ENCODE assay signal across 8 cellular contexts in genomic region chr7:135977742-135978066, GRCh38. TPM values are rescaled to one million over a fixed set of nuclear protein-coding genes. Genes with fewer than 3 reads are reported as not detected.
DNase-seq lines count a peak whose midpoint lies in the region; ATAC-seq, FAIRE-seq and TF ChIP-seq lines count a peak whose summit lies in the region.

No MANE protein-coding gene starts in this region.

- H3K9ac ChIP-seq in ES-I3 (ENCODE audit: low read depth, low read length) (peak overlapping the region; percentile 94), parathyroid adenoma (no peak overlapping the region)

- TF ChIP-seq CTCF in Peyer's patch (IDR thresholded peaks at IDR 0.05) (no peak), esophagus muscularis mucosa (IDR thresholded peaks at IDR 0.05) (no peak), parathyroid adenoma (IDR thresholded peaks at IDR 0.05) (no peak)

- H3K9me3 ChIP-seq in ES-I3 (ENCODE audit: control insufficient read depth, insufficient read depth, low read length) (no peaks in the 10 kb centered on the region), Peyer's patch (no peaks in the 10 kb centered on the region), esophagus muscularis mucosa (no peaks in the 10 kb centered on the region), parathyroid adenoma (ENCODE audit: control insufficient read depth, low read length) (no peaks in the 10 kb centered on the region)

- DNase-seq in Peyer's patch (no peak), esophagus muscularis mucosa (ENCODE audit: extremely low spot score) (no peak), amniotic stem cell (lab: John Stamatoyannopoulos, UW) (no peak), GM12891 (ENCODE audit: insufficient read length, low spot score) (no peak)

- H3K4me3 ChIP-seq in Peyer's patch = peak overlapping the region; percentile 66 to 86 (median 82)
- H3K4me3 ChIP-seq in esophagus muscularis mucosa = peak overlapping the region; percentile 78 to 95 (median 84)
- H3K4me3 ChIP-seq in parathyroid adenoma (ENCODE audit: low read depth, low read length) = peak overlapping the region; percentile 89

- no peak for TF ChIP-seq EP300 in esophagus muscularis mucosa (IDR thresholded peaks at IDR 0.05)

- 51% methylated on average over 6 of the region's 6 CpGs for WGBS in esophagus muscularis mucosa

- H2AFZ ChIP-seq in parathyroid adenoma = peak overlapping the region; percentile 98

- no peaks in the 10 kb centered on the region for H3K36me3 ChIP-seq in ES-I3 (ENCODE audit: insufficient read depth, low read length)
- no peaks in the 10 kb centered on the region for H3K36me3 ChIP-seq in Peyer's patch
- peaks cover 0 to 4% (median 0%) of the 10 kb centered on the region in 4 donors for H3K36me3 ChIP-seq in esophagus muscularis mucosa
- no peaks in the 10 kb centered on the region for H3K36me3 ChIP-seq in parathyroid adenoma (ENCODE audit: control insufficient read depth, insufficient read depth, low read length)

- peaks cover 19% of the 10 kb centered on the region for H3K79me2 ChIP-seq in parathyroid adenoma

- no peak for ATAC-seq in GM21515 (IDR thresholded peaks at IDR 0.05; ENCODE audit: unreplicated experiment)
- ATAC-seq in GM18909 (IDR thresholded peaks at IDR 0.05; ENCODE audit: poor library complexity, unreplicated experiment) = no peak

- FAIRE-seq in GM12891 (lab: Jason Lieb, UNC) = no peak

- intact Hi-C loops in esophagus muscularis mucosa (cut with DNase I) = loop anchor here (5.0 kb wide), 1 partner anchor 315 kb away; the partner anchor contains the start of gene STMP1

- peaks cover 17% of the 10 kb centered on the region for H3K4me1 ChIP-seq in ES-I3 (ENCODE audit: insufficient read depth, low read length)
- peaks cover 0 to 27% (median 6%) of the 10 kb centered on the region in 4 donors for H3K4me1 ChIP-seq in Peyer's patch
- peaks cover 32 to 55% (median 44%) of the 10 kb centered on the region in 4 donors for H3K4me1 ChIP-seq in esophagus muscularis mucosa
- peaks cover 6% of the 10 kb centered on the region for H3K4me1 ChIP-seq in parathyroid adenoma

- peak overlapping the region; percentile 82 to 90 (median 86) for H3K27ac ChIP-seq in Peyer's patch
- peak overlapping the region; percentile 81 to 89 (median 86) for H3K27ac ChIP-seq in esophagus muscularis mucosa (replicated peaks in 1 of 4)
- H3K27ac ChIP-seq in parathyroid adenoma = peak overlapping the region; percentile 81

- no peaks in the 10 kb centered on the region for H3K27me3 ChIP-seq in Peyer's patch
- no peaks in the 10 kb centered on the region for H3K27me3 ChIP-seq in esophagus muscularis mucosa
- H3K27me3 ChIP-seq in parathyroid adenoma (ENCODE audit: control insufficient read depth, insufficient read depth, low read length) = no peaks in the 10 kb centered on the region

- TF ChIP-seq POLR2A in Peyer's patch (IDR thresholded peaks at IDR 0.05) (no peak), esophagus muscularis mucosa (IDR thresholded peaks at IDR 0.05; ENCODE audit: low read depth) (no peak), GM12891 (IDR thresholded peaks at IDR 0.05; ENCODE audit: low read depth, low read length) (no peak)

- H3K4me2 ChIP-seq in parathyroid adenoma (ENCODE audit: low read length) = peak overlapping the region; percentile 71

TF ChIP-seq in GM12891, 5 proteins besides CTCF, POLR2A, EP300 and RAD21:
- TF ChIP-seq POLR2AphosphoS5 (IDR thresholded peaks at IDR 0.05; ENCODE audit: low read depth, low read length) (no peak), TAF1 (IDR thresholded peaks at IDR 0.05; ENCODE audit: low read depth, low read length) (no peak), PAX5 (IDR thresholded peaks at IDR 0.05; ENCODE audit: insufficient read depth, low read length, severe bottlenecking) (no peak), POU2F2 (IDR thresholded peaks at IDR 0.05; ENCODE audit: low read depth, low read length) (no peak), SPI1 (IDR thresholded peaks at IDR 0.05; ENCODE audit: low read depth, low read length) (no peak)

RNA-seq across cellular contexts. Expression of gene MTPN, which starts 0.5 kb away (rescaled TPM):
- total RNA-seq in Peyer's patch (10 to 100 TPM; 39.4 to 74.3 (median 62.9) TPM), esophagus muscularis mucosa (10 to 100 TPM; 68.8 to 74.9 (median 71.5) TPM)
- 47.1 TPM for polyA plus RNA-seq in GM12891 (2012; ENCODE audit: low read depth, missing spikeins)
